Comparison of ENCODE assay signal across 15 cellular contexts in the genomic region with DNA sequence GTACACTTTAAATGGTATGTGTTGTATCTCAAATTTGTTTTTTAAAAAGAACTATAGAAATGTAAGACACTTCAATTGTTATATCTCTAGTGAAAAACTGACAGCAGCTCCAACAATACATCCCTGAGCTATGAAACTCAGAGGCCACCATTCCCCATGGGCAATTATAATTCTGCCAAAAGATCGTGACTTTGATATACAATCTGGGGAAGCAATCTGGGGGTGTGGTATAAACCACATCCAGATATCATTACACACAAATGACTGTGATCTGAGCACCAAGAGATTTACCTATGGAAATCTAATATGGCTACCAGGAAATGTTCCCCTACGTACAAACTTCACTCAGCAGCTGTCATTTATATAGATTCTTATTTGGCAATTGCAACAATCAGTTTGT.
"Had no signal": no experiment of that assay in that cellular context is flagged by ENCODE, and none has a peak within 500 bp of the region (broad histone marks: within the 10 kb centered on the region; RNA-seq: fewer than 3 reads in every experiment).

No MANE protein-coding gene starts in this region.

- H2AFZ ChIP-seq: neural progenitor cell, parathyroid adenoma had no signal

- H3K27me3 ChIP-seq: ascending aorta, gastrocnemius medialis, neural progenitor cell, thyroid gland had no signal

- H3K79me2 ChIP-seq: parathyroid adenoma had no signal

- DNase-seq: activated CD4-positive, alpha-beta T cell treated with anti-CD3 and anti-CD28 coated beads, Interleukin-2, amount 50 U/mL, for 1 hour; activated CD8-positive, alpha-beta memory T cell treated with anti-CD3 and anti-CD28 coated beads for 24 hours; activated naive CD4-positive, alpha-beta T cell treated with anti-CD3 and anti-CD28 coated beads for 36 hours; activated naive CD8-positive, alpha-beta T cell treated with anti-CD3 and anti-CD28 coated beads, Interleukin-2, amount 50 U/mL, for 24 hours; effector memory CD8-positive, alpha-beta T cell; gastrocnemius medialis; heart right ventricle; naive B cell; retina; thyroid gland had no signal

- H3K4me1 ChIP-seq: gastrocnemius medialis, heart right ventricle, neural progenitor cell, parathyroid adenoma, thyroid gland had no signal

- H3K4me3 ChIP-seq: ascending aorta, gastrocnemius medialis, heart right ventricle, neural progenitor cell, thyroid gland had no signal

- H3K9me3 ChIP-seq: ascending aorta, gastrocnemius medialis, heart right ventricle, thyroid gland had no signal

- H3K9ac ChIP-seq: neural progenitor cell, parathyroid adenoma had no signal

- H3K4me2 ChIP-seq: neural progenitor cell had no signal

- H3K27ac ChIP-seq: ascending aorta, gastrocnemius medialis, heart right ventricle, neural progenitor cell, parathyroid adenoma, thyroid gland had no signal

- ATAC-seq: activated CD4-positive, CD25-positive, alpha-beta regulatory T cell treated with anti-CD3 and anti-CD28 coated beads, Interleukin-2, amount 50 U/mL, for 24 hours; effector memory CD8-positive, alpha-beta T cell; gastrocnemius medialis; heart right ventricle; stimulated activated effector memory CD8-positive, alpha-beta T cell treated with anti-CD3 and anti-CD28 coated beads, Interleukin-12 subunit alpha, Interleukin-12 subunit beta, amount 100 ng/mL, for 72 hours had no signal

- H3K36me3 ChIP-seq: ascending aorta, gastrocnemius medialis, heart right ventricle, neural progenitor cell, thyroid gland had no signal
